ENCODE assay signal across 19 cellular contexts in genomic region chr10:75247797-75248196, GRCh38.
"Had no signal": no experiment of that assay in that cellular context is flagged by ENCODE, and none has a peak within 500 bp of the region (broad histone marks: within the 10 kb centered on the region; RNA-seq: fewer than 3 reads in every experiment).

No MANE protein-coding gene starts in this region.

- DNase-seq: activated CD4-positive, alpha-beta memory T cell treated with anti-CD3 and anti-CD28 coated beads for 36 hours; activated CD4-positive, alpha-beta T cell treated with anti-CD3 and anti-CD28 coated beads for 36 hours; activated gamma-delta T cell treated with Interleukin-2 at 50 U/mL for 16 hours; activated T-cell treated with anti-CD3 and anti-CD28 coated beads for 4 hours; adrenal gland; erythroblast; gastrocnemius medialis; immature natural killer cell; kidney glomerular epithelial cell; mesenchymal stem cell; mucosa of descending colon; naive B cell; small intestine; stimulated activated CD4-positive, alpha-beta T cell treated with anti-CD3 and anti-CD28 coated beads, Interleukin-15, amount 100 ng/mL, for 24 hours; stimulated activated CD4-positive, alpha-beta T cell treated with anti-CD3 and anti-CD28 coated beads, Interleukin-2, amount 100 ng/mL, for 48 hours; trophoblast cell had no signal

- H3K27ac ChIP-seq: adrenal gland, gastrocnemius medialis, right lobe of liver, suprapubic skin had no signal

- ATAC-seq: activated CD4-positive, alpha-beta T cell treated with anti-CD3 and anti-CD28 coated beads for 36 hours; activated naive CD4-positive, alpha-beta T cell treated with anti-CD3 and anti-CD28 coated beads, Interleukin-2, amount 50 U/mL, for 72 hours; gastrocnemius medialis; mucosa of descending colon had no signal

- H3K27me3 ChIP-seq: adrenal gland, gastrocnemius medialis, right lobe of liver, suprapubic skin had no signal

- H3K36me3 ChIP-seq: adrenal gland, gastrocnemius medialis, right lobe of liver, suprapubic skin had no signal

- H3K9me3 ChIP-seq: adrenal gland, gastrocnemius medialis, mucosa of descending colon, right lobe of liver, suprapubic skin had no signal

- H3K4me1 ChIP-seq: adrenal gland had no signal

- H3K4me3 ChIP-seq: adrenal gland, gastrocnemius medialis, mucosa of descending colon, right lobe of liver, suprapubic skin had no signal
